In the genomic region with DNA sequence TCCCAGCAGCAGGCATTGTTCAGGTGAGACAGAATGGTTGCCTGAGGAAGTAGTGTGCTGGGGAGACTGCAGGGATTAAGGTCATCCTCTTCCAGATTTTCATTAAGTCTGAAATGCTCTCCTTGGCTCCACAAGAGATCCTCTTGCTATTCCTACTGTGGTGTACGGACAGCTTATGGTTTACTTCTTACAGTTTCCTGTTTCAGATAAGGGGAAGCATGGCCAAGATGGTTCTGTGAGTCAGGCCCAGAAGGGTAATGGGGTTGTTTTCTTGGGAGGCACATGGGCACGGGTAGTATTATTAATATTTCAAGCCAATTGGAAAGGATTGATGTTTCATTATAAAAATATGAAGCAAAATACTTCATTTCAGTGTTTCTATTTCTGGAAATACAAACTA, we compare ENCODE assay signal across 12 cellular contexts. TPM values are rescaled to one million over a fixed set of nuclear protein-coding genes. Genes with fewer than 3 reads are reported as not detected.
DNase-seq lines count a peak whose midpoint lies in the region; ATAC-seq, FAIRE-seq and TF ChIP-seq lines count a peak whose summit lies in the region.
"Had no signal": no experiment of that assay in that cellular context is flagged by ENCODE, and none has a peak within 500 bp of the region (broad histone marks: within the 10 kb centered on the region; RNA-seq: fewer than 3 reads in every experiment).

No MANE protein-coding gene starts in this region.

- peak overlapping the region in 2 of 3 experiments; percentile 10 to 59 for H3K27ac Mint-ChIP-seq in nephron
- H3K27ac Mint-ChIP-seq: activated naive CD4-positive, alpha-beta T cell treated with anti-CD3 and anti-CD28 coated beads, Interleukin-2, amount 50 U/mL, for 24 hours; WTC11 had no signal

- no peaks in the 10 kb centered on the region for H4K20me1 ChIP-seq in Loucy (ENCODE audit: insufficient read depth, low read length, poor library complexity, severe bottlenecking)

- H3K9me3 ChIP-seq in A549, result no peaks in the 10 kb centered on the region
- H3K9me3 ChIP-seq in Loucy (ENCODE audit: insufficient read depth, low read depth, low read length), result no peaks in the 10 kb centered on the region
- H3K9me3 ChIP-seq in esophagus muscularis mucosa, result no peaks in the 10 kb centered on the region

- H2AFZ ChIP-seq in Loucy (ENCODE audit: low read length), result no peak overlapping the region

- ATAC-seq in A549 (no peak), HG02870 (IDR thresholded peaks at IDR 0.05; ENCODE audit: unreplicated experiment) (no peak), HG03095 (IDR thresholded peaks at IDR 0.05; ENCODE audit: unreplicated experiment) (no peak)
- ATAC-seq: left lobe of liver, WTC11 had no signal

- no peaks in the 10 kb centered on the region for H3K9me2 ChIP-seq in Loucy (replicated peaks; ENCODE audit: low read depth, low read length)

- TF ChIP-seq EP300 in A549 (IDR thresholded peaks at IDR 0.05), result no peak
- no peak for TF ChIP-seq EP300 in esophagus muscularis mucosa (IDR thresholded peaks at IDR 0.05)

- POLR2A ChIA-PET in A549 (lab: Yijun Ruan, JAX), result no interaction called here

- H3K9ac ChIP-seq in Loucy (ENCODE audit: low read depth, low read length, poor library complexity, severe bottlenecking), result no peak overlapping the region

- H3K9me3 Mint-ChIP-seq in nephron, result no peaks in the 10 kb centered on the region
- H3K9me3 Mint-ChIP-seq: activated naive CD4-positive, alpha-beta T cell treated with anti-CD3 and anti-CD28 coated beads, Interleukin-2, amount 50 U/mL, for 24 hours; WTC11 had no signal

- peak overlapping the region; percentile 5 to 25; a peak in 2 of 6 replicates for H3K27ac ChIP-seq in A549
- peak overlapping the region; percentile 46 to 65 (median 56) for H3K27ac ChIP-seq in esophagus muscularis mucosa (replicated peaks in 1 of 4)

- no peaks in the 10 kb centered on the region for H3K27me3 Mint-ChIP-seq in nephron (ENCODE audit: low read depth)
- H3K27me3 Mint-ChIP-seq: activated naive CD4-positive, alpha-beta T cell treated with anti-CD3 and anti-CD28 coated beads, Interleukin-2, amount 50 U/mL, for 24 hours had no signal

- CTCF ChIA-PET in A549 (lab: Yijun Ruan, JAX), result interaction anchor here (1.0 to 16.1 kb wide), 6 partner anchors 44 to 136 kb away, joined by 3 to 469 read pairs (median 6); partner anchors contain the start of gene RFESD

- no peak overlapping the region for H3K4me3 ChIP-seq in A549
- H3K4me3 ChIP-seq in Loucy (ENCODE audit: low read length, poor library complexity, severe bottlenecking), result no peak overlapping the region
- H3K4me3 ChIP-seq in esophagus muscularis mucosa, result no peak overlapping the region

- DNase-seq in A549 (ENCODE audit: low read depth in 1 of 2, low spot score in 1 of 2) (no peak), esophagus muscularis mucosa (ENCODE audit: extremely low spot score) (no peak), ACHN (no peak)
- no peak for DNase-seq in stimulated activated CD8-positive, alpha-beta memory T cell treated with anti-CD3 and anti-CD28 coated beads, Interleukin-4, amount 100 ng/mL, for 48 hours
- DNase-seq: NCI-H2029 had no signal

- H3F3A ChIP-seq in Loucy (ENCODE audit: low read depth), result no peaks in the 10 kb centered on the region

- peaks cover 6% of the 10 kb centered on the region; the same call in 2 of the 3 replicates for H3K4me1 ChIP-seq in A549
- peaks cover 12% of the 10 kb centered on the region for H3K4me1 ChIP-seq in Loucy (ENCODE audit: insufficient read depth, low read length, poor library complexity, severe bottlenecking)
- peaks cover 12 to 29% (median 20%) of the 10 kb centered on the region in 4 donors for H3K4me1 ChIP-seq in esophagus muscularis mucosa

- FAIRE-seq in A549 (lab: Jason Lieb, UNC), result no peak

- TF ChIP-seq CTCF in A549 (IDR thresholded peaks at IDR 0.05) (no peak), Loucy (conservative IDR thresholded peaks at IDR 0.05; ENCODE audit: low read length) (no peak), esophagus muscularis mucosa (IDR thresholded peaks at IDR 0.05) (no peak), nephron (IDR thresholded peaks at IDR 0.05; ENCODE audit: unreplicated experiment in 3 of 3) (no peak)

- TF ChIP-seq RAD21 in A549 (conservative IDR thresholded peaks at IDR 0.05 in 1 of 2, IDR thresholded peaks at IDR 0.05 in 1 of 2), result no peak

- peaks cover 15% of the 10 kb centered on the region; the same call in 1 of the 2 replicates for H3K36me3 ChIP-seq in Loucy (ENCODE audit: insufficient read depth, low read length)
- peaks cover 0 to 16% (median 4%) of the 10 kb centered on the region in 4 donors for H3K36me3 ChIP-seq in esophagus muscularis mucosa

- peaks cover 25% of the 10 kb centered on the region for H3K36me3 Mint-ChIP-seq in nephron (ENCODE audit: low read depth)
- H3K36me3 Mint-ChIP-seq: activated naive CD4-positive, alpha-beta T cell treated with anti-CD3 and anti-CD28 coated beads, Interleukin-2, amount 50 U/mL, for 24 hours; WTC11 had no signal

- TF ChIP-seq POLR2A in A549 (IDR thresholded peaks at IDR 0.05; ENCODE audit: low read length) (no peak), esophagus muscularis mucosa (IDR thresholded peaks at IDR 0.05; ENCODE audit: low read depth) (no peak)

- H3K4me1 Mint-ChIP-seq in nephron, result peaks cover 8% of the 10 kb centered on the region

- intact Hi-C loops in esophagus muscularis mucosa (cut with DNase I), result loop anchor here (5.0 to 10.0 kb wide), 3 partner anchors 42 to 555 kb away; no protein-coding TSS in a partner anchor

- H3K27me3 ChIP-seq in Loucy (ENCODE audit: insufficient read depth, low read length, poor library complexity, severe bottlenecking), result no peaks in the 10 kb centered on the region
- H3K27me3 ChIP-seq in esophagus muscularis mucosa, result no peaks in the 10 kb centered on the region

- in situ Hi-C loops in ACHN (cut with HindIII; ENCODE audit: low pct_ligation_motif_present, low pct_unique_long_range_greater_than_20kb, low sequenced_read_pairs), result no loop called here

- no peaks in the 10 kb centered on the region for H3K79me2 ChIP-seq in Loucy (ENCODE audit: insufficient read depth, low read length)

- 85% methylated on average over 2 of the region's 2 CpGs for WGBS in A549 (ENCODE audit: missing lambda C conversion rate)
- WGBS in esophagus muscularis mucosa, result 52% methylated on average over 2 of the region's 2 CpGs

- H3K4me2 ChIP-seq in A549 (no peak overlapping the region), Loucy (ENCODE audit: low read depth, low read length, poor library complexity, severe bottlenecking) (peak overlapping the region; percentile 10)

- H3K4me3 Mint-ChIP-seq in nephron, result no peak overlapping the region
- H3K4me3 Mint-ChIP-seq: activated naive CD4-positive, alpha-beta T cell treated with anti-CD3 and anti-CD28 coated beads, Interleukin-2, amount 50 U/mL, for 24 hours; WTC11 had no signal

TF ChIP-seq in A549, 52 proteins besides CTCF, POLR2A, EP300 and RAD21 (continues in another document):
- no peak for TF ChIP-seq ELK1 (IDR thresholded peaks at IDR 0.05; ENCODE audit: low read depth, low read length)
- TF ChIP-seq EHF (CRISPR knock-in tag; IDR thresholded peaks at IDR 0.05), result no peak
- TF ChIP-seq, protein P1, sequence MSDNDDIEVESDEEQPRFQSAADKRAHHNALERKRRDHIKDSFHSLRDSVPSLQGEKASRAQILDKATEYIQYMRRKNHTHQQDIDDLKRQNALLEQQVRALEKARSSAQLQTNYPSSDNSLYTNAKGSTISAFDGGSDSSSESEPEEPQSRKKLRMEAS (IDR thresholded peaks at IDR 0.05), result no peak
- no peak for TF ChIP-seq HOXA7 (CRISPR knock-in tag; IDR thresholded peaks at IDR 0.05)
- no peak for TF ChIP-seq HOXB13 (CRISPR knock-in tag; IDR thresholded peaks at IDR 0.05; ENCODE audit: low read depth)
- no peak for TF ChIP-seq EHMT2 (IDR thresholded peaks at IDR 0.05; ENCODE audit: low read depth)
- no peak for TF ChIP-seq SREBF2 (IDR thresholded peaks at IDR 0.05)
- no peak for TF ChIP-seq TFCP2L1 (CRISPR knock-in tag; IDR thresholded peaks at IDR 0.05)
- TF ChIP-seq POLR2AphosphoS2 (conservative IDR thresholded peaks at IDR 0.05; ENCODE audit: low read length), result no peak
- TF ChIP-seq CBX2 (IDR thresholded peaks at IDR 0.05; ENCODE audit: borderline replicate concordance, low read depth), result no peak
- TF ChIP-seq HES2 (IDR thresholded peaks at IDR 0.05), result no peak
- no peak for TF ChIP-seq FOXS1 (CRISPR knock-in tag; IDR thresholded peaks at IDR 0.05)
- TF ChIP-seq ZSCAN20 (CRISPR knock-in tag; IDR thresholded peaks at IDR 0.05), result no peak

RNA-seq across cellular contexts. Expression of gene GLRX, which starts 42.9 kb away (rescaled TPM):
- polyA plus RNA-seq in A549 (2011; rRNA removed) (329 and 381 TPM in 2 replicates), A549 (2017; fragmentation: RNase III; extraction: RNeasy Plus Mini Kit Qiagen cat#74134 plus additional on column Dnase treatment) (96.4 to 113 TPM (median 106 TPM) in 3 replicates)
- polyA plus RNA-seq in A549 (2012; cell fraction: cytosol; rRNA removed), result 165 and 222 TPM in 2 replicates
- 49.6 and 81.8 TPM in 2 replicates for polyA plus RNA-seq in A549 (2012; cell fraction: nucleus; rRNA removed)
- 97.8 and 196 TPM in 2 replicates for polyA minus RNA-seq in A549 (2011; rRNA and poly(A)+ RNA removed)
- total RNA-seq in esophagus muscularis mucosa, result 10 to 100 TPM; 14.1 to 56.0 (median 34.0) TPM

RNA-seq across cellular contexts. Expression of gene RHOBTB3, which starts 48.5 kb away (rescaled TPM):
- polyA plus RNA-seq in A549 (2011; rRNA removed) (28.6 and 37.5 TPM in 2 replicates), A549 (2017; fragmentation: RNase III; extraction: RNeasy Plus Mini Kit Qiagen cat#74134 plus additional on column Dnase treatment) (7.3 to 11.1 TPM (median 9.1 TPM) in 3 replicates)
- 14.2 TPM in 2 replicates for polyA plus RNA-seq in A549 (2012; cell fraction: cytosol; rRNA removed)
- 8.7 and 11.3 TPM in 2 replicates for polyA plus RNA-seq in A549 (2012; cell fraction: nucleus; rRNA removed)
- 63.6 and 65.8 TPM in 2 replicates for polyA minus RNA-seq in A549 (2011; rRNA and poly(A)+ RNA removed)
- 100 to 1,000 TPM in 1 of 4 donors, 10 to 100 TPM in 3; 72.9 to 165 (median 89.2) TPM for total RNA-seq in esophagus muscularis mucosa
